ENCODE assay signal across 9 cellular contexts in the genomic region with DNA sequence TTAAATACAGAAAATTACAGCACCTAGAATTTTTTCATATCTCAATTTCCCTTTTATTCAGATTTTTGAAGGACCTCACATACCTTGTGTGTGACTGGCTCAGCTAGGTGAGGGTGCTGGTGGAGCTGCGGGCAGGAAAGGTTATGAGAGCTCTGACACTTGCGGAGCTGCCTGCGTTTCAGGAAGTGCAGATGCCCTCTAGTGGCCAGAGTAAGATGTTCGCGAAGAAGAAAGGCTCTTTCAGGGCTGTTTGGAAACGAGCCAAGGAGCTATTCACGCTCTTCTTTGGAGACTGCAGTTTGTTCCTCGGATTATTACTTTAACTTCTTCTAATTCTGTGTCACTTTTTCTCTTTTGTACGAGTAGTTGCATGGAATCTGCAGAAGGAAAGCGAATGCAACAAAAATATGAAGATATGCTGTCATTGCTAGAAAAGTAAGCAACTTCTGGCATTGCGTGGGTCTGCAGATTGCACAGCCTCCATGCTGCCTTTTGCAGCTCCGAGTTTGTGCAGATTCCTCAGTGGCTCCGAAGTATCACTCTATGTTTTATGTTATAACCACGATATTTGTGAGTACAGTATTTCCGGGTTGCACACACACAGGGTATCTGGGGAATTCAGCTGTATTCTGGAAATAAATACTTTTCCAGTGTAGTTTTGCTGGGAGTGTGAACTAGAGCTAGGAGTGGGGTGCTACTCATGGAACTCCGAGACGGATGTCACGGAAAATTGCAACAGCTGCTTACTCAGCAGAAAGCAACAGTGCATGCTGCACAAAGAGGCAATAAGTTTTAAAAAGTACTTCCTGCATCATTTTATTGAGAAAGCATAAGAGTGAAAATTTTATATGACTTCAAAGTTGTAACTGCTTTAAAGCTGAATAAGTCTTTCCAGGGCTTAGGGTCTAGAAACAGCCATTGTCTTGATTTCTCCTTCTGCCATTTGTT. TPM values are rescaled to one million over a fixed set of nuclear protein-coding genes. Genes with fewer than 3 reads are reported as not detected.
DNase-seq lines count a peak whose midpoint lies in the region; ATAC-seq, FAIRE-seq and TF ChIP-seq lines count a peak whose summit lies in the region.
"Had no signal": no experiment of that assay in that cellular context is flagged by ENCODE, and none has a peak within 500 bp of the region (broad histone marks: within the 10 kb centered on the region; RNA-seq: fewer than 3 reads in every experiment).

No MANE protein-coding gene starts in this region.

- no peaks in the 10 kb centered on the region for H3K27me3 ChIP-seq in MG63
- no peaks in the 10 kb centered on the region for H3K27me3 ChIP-seq in bronchial epithelial cell (ENCODE audit: control insufficient read depth, insufficient read depth, low read length)
- H3K27me3 ChIP-seq: BLaER1 had no signal

- H3K9ac ChIP-seq in kidney (ENCODE audit: low read length in 2 of 2), result no peak overlapping the region
- H3K9ac ChIP-seq: BLaER1 had no signal

- no peak overlapping the region for H3K27ac ChIP-seq in kidney (ENCODE audit: low read depth in 2 of 2, low read length in 2 of 2)
- H3K27ac ChIP-seq: BLaER1 had no signal

- H3K4me3 ChIP-seq in MG63, result no peak overlapping the region
- H3K4me3 ChIP-seq in bronchial epithelial cell (ENCODE audit: low read depth, low read length), result no peak overlapping the region
- peak overlapping the region in 1 of 2 donors; percentile 3 for H3K4me3 ChIP-seq in kidney (ENCODE audit: low read length in 2 of 2)
- H3K4me3 ChIP-seq: BLaER1 had no signal

- H3K9me3 ChIP-seq in MG63 (no peaks in the 10 kb centered on the region), kidney (ENCODE audit: control insufficient read depth in 1 of 2, low read length in 2 of 2) (no peaks in the 10 kb centered on the region)
- H3K9me3 ChIP-seq: BLaER1 had no signal

- intact Hi-C loops in kidney (cut with DNase I), result no loop called here

- no peaks in the 10 kb centered on the region for H3K4me1 ChIP-seq in kidney (ENCODE audit: control insufficient read depth in 1 of 2, insufficient read depth in 1 of 2, low read depth in 1 of 2, low read length in 2 of 2)
- H3K4me1 ChIP-seq: BLaER1 had no signal

- no peak for FAIRE-seq in bronchial epithelial cell (lab: Jason Lieb, UNC)
- peak; percentile 35 for FAIRE-seq in kidney (lab: Jason Lieb, UNC)

- no peaks in the 10 kb centered on the region for H3K36me3 ChIP-seq in MG63
- H3K36me3 ChIP-seq in bronchial epithelial cell (ENCODE audit: control insufficient read depth, insufficient read depth, low read length), result no peaks in the 10 kb centered on the region
- no peaks in the 10 kb centered on the region for H3K36me3 ChIP-seq in kidney (ENCODE audit: control insufficient read depth in 1 of 2, insufficient read depth in 2 of 2, low read length in 2 of 2)
- H3K36me3 ChIP-seq: BLaER1 had no signal

- TF ChIP-seq CTCF in bronchial epithelial cell (IDR thresholded peaks at IDR 0.05; ENCODE audit: insufficient read depth, low read length, severe bottlenecking) (peak; percentile 77), kidney (IDR thresholded peaks at IDR 0.05; ENCODE audit: borderline replicate concordance, extremely low read depth, insufficient read depth) (peak; percentile 70)

- ATAC-seq in HG02642 (IDR thresholded peaks at IDR 0.05; ENCODE audit: poor library complexity, unreplicated experiment), result no peak

- peak; percentile 3 for DNase-seq in DMS79 treated with DMSO at 0.1 percent for 48 hours (lab: John Stamatoyannopoulos, UW)
- DNase-seq in DMS79 (lab: John Stamatoyannopoulos, UW), result no peak
- DNase-seq in MG63, result peak; percentile 53
- peak; percentile 79 for DNase-seq in SHP77 treated with DMSO at 0.1 percent for 48 hours (lab: John Stamatoyannopoulos, UW)
- peak; percentile 54 for DNase-seq in bronchial epithelial cell (ENCODE audit: low read depth)
- no peak for DNase-seq in kidney
- DNase-seq in stimulated activated CD4-positive, alpha-beta T cell treated with anti-CD3 and anti-CD28 coated beads, Interleukin-2, amount 100 ng/mL, for 4 hours (ENCODE audit: low read depth), result peak; percentile 8

RNA-seq across cellular contexts. Expression of a gene that starts 46.3 kb away (rescaled TPM):
- not detected in 2 replicates for total RNA-seq in MG63 (2014; rRNA removed; shearing (Covaris generic); ENCODE audit: low replicate concordance)
- total RNA-seq in bronchial epithelial cell, result under 0.01 and 0.26 TPM in 2 replicates
- 6.9 TPM for total RNA-seq in kidney
- 3.7 TPM for polyA plus RNA-seq in kidney (ENCODE audit: insufficient read depth, low read depth, low replicate concordance)

Comparison
In these comparisons a context has a peak if more than half of its experiments do, and no peak if none do; other contexts are left out.
1. DNase-seq: peak in DMS79 treated with DMSO at 0.1 percent for 48 hours (single experiment), MG63 (single experiment), SHP77 treated with DMSO at 0.1 percent for 48 hours (single experiment), bronchial epithelial cell (single experiment) and stimulated activated CD4-positive, alpha-beta T cell treated with anti-CD3 and anti-CD28 coated beads, Interleukin-2, amount 100 ng/mL, for 4 hours (single experiment); none in DMS79 (single experiment) and kidney (single experiment).